Comparison of ENCODE assay signal across 2 cellular contexts in the genomic region with DNA sequence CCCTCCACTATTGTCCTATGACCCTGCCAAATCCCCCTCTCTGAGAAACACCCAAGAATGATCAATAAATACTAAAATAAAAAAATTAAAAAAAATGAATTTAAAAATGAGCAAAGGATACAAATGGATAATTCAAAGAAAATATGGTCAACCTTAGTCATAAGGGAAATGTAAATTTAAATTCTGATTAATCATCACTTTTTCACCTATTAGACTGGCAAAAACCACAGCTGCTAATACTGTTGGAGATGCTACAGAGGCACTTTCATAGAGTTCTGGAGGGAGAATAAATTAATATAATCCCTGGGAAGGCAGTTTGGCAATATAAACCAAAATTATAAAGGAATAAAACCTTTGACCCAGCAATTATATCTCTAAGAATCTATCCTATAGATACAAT.
TF ChIP-seq lines count a peak whose summit lies in the region.

No MANE protein-coding gene starts in this region.

TF ChIP-seq in HepG2, 621 proteins besides CTCF, POLR2A, EP300 and RAD21:
- TF ChIP-seq SNRNP70 (IDR thresholded peaks at IDR 0.05; ENCODE audit: low read depth, low read length) (no peak), ZNF782 (CRISPR knock-in tag; IDR thresholded peaks at IDR 0.05; ENCODE audit: borderline replicate concordance) (no peak), MAFK (conservative IDR thresholded peaks at IDR 0.05 in 1 of 2, IDR thresholded peaks at IDR 0.05 in 1 of 2; ENCODE audit: low read length in 2 of 2) (peak; percentile 85 to 88), IKZF1 (IDR thresholded peaks at IDR 0.05) (no peak), MAFF (IDR thresholded peaks at IDR 0.05; ENCODE audit: low read depth, low read length) (peak; percentile 79), MTA3 (CRISPR knock-in tag; IDR thresholded peaks at IDR 0.05) (no peak)

TF ChIP-seq in IMR-90, 13 proteins besides CTCF, POLR2A, EP300 and RAD21:
- TF ChIP-seq MAFK (IDR thresholded peaks at IDR 0.05; ENCODE audit: low read depth, low read length) (peak; percentile 72), BHLHE40 (IDR thresholded peaks at IDR 0.05; ENCODE audit: low read depth, low read length) (no peak), RCOR1 (IDR thresholded peaks at IDR 0.05; ENCODE audit: insufficient replicate concordance, low read length) (no peak)
